1 cellular context compared by ENCODE assay signal in the genomic region with DNA sequence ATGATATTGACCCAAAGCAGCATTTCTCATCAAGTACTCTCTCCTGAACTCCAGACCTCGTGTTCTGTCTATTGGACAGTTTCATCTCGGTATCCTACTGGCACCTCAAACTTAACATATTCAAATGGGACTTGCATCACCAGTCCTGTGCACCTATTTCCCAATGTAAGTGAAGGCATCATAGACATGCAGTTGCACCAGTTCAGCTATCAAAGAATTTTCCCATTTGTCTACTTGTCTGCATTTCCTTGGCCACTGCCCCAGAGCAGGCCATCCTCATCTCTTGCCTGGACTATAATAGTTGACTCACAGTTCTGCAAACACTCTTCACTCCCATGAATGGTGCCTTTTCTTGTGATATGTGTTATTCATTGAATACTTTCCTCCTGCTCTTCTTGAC.
TF ChIP-seq lines count a peak whose summit lies in the region.

No MANE protein-coding gene starts in this region.

TF ChIP-seq in endothelial cell of umbilical vein, 7 proteins besides CTCF, POLR2A, EP300 and RAD21:
- TF ChIP-seq EZH2 (IDR thresholded peaks at IDR 0.05; ENCODE audit: borderline replicate concordance, low read depth, low read length, severe bottlenecking) = no peak
- TF ChIP-seq, protein P1, sequence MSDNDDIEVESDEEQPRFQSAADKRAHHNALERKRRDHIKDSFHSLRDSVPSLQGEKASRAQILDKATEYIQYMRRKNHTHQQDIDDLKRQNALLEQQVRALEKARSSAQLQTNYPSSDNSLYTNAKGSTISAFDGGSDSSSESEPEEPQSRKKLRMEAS (IDR thresholded peaks at IDR 0.05; ENCODE audit: insufficient read depth, insufficient read length) = no peak
- TF ChIP-seq MYC (IDR thresholded peaks at IDR 0.05; ENCODE audit: low read depth, low read length) = no peak
- TF ChIP-seq FOS (IDR thresholded peaks at IDR 0.05; ENCODE audit: borderline replicate concordance, insufficient read depth, low read length) = no peak
- no peak for TF ChIP-seq JUN (IDR thresholded peaks at IDR 0.05; ENCODE audit: borderline replicate concordance, insufficient read depth, insufficient read length, low read depth)
- no peak for TF ChIP-seq GATA2 (IDR thresholded peaks at IDR 0.05; ENCODE audit: insufficient read depth, insufficient read length, low read depth, low read length)
- no peak for TF ChIP-seq POLR2AphosphoS5 (IDR thresholded peaks at IDR 0.05; ENCODE audit: insufficient read depth, low read depth, low read length)
